In genomic region chr14:21098134-21098891, GRCh38 we compare ENCODE assay signal across 8 cellular contexts. TPM values are rescaled to one million over a fixed set of nuclear protein-coding genes. Genes with fewer than 3 reads are reported as not detected.
A peak's percentile ranks its signal among the peaks of the same experiment; 100 is the strongest.
DNase-seq lines count a peak whose midpoint lies in the region; ATAC-seq and TF ChIP-seq lines count a peak whose summit lies in the region.

ZNF219 (minus strand) TSS chr14:21098655; CDS start chr14:21093591, 5,064 bp downstream.

- DNase-seq in G401 (ENCODE audit: low spot score) (peak; percentile 71), NB4 (ENCODE audit: low read depth) (peak; percentile 60), epithelial cell of proximal tubule (ENCODE audit: low read depth) (no peak), mesenteric fat pad (ENCODE audit: low spot score) (no peak), substantia nigra (lab: John Stamatoyannopoulos, UW) (peak in 31 of 49 donors; percentile 17 to 79 (median 42)), SIG-M5 treated with dmso at 0.1 percent for 504 hours (lab: John Stamatoyannopoulos, UW; ENCODE audit: unreplicated experiment) (no peak)
- DNase-seq in activated CD8-positive, alpha-beta memory T cell treated with anti-CD3 and anti-CD28 coated beads, Interleukin-2, amount 10 ng/mL, durations not matched to agents 7 days and 5 days: no peak

- H3K36me3 Mint-ChIP-seq in activated CD8-positive, alpha-beta memory T cell treated with anti-CD3 and anti-CD28 coated beads, Interleukin-2, amount 10 ng/mL, durations not matched to agents 7 days and 5 days: peaks cover 2% of the 10 kb centered on the region

- TF ChIP-seq POLR2A in NB4 (IDR thresholded peaks at IDR 0.05; ENCODE audit: extremely low read depth, insufficient read length): no peak

- peak; percentile 56 for ATAC-seq in activated CD8-positive, alpha-beta memory T cell treated with anti-CD3 and anti-CD28 coated beads, Interleukin-2, amount 10 ng/mL, durations not matched to agents 7 days and 5 days
- no peak for ATAC-seq in GM18867 (IDR thresholded peaks at IDR 0.05; ENCODE audit: unreplicated experiment)

- H3K27ac Mint-ChIP-seq in activated CD8-positive, alpha-beta memory T cell treated with anti-CD3 and anti-CD28 coated beads, Interleukin-2, amount 10 ng/mL, durations not matched to agents 7 days and 5 days: peak within 1 kb of the TSS; percentile 8

- no peaks in the 10 kb centered on the region for H3K9me3 Mint-ChIP-seq in activated CD8-positive, alpha-beta memory T cell treated with anti-CD3 and anti-CD28 coated beads, Interleukin-2, amount 10 ng/mL, durations not matched to agents 7 days and 5 days (ENCODE audit: low read depth)

- H3K27me3 Mint-ChIP-seq in activated CD8-positive, alpha-beta memory T cell treated with anti-CD3 and anti-CD28 coated beads, Interleukin-2, amount 10 ng/mL, durations not matched to agents 7 days and 5 days: peaks cover 21% of the 10 kb centered on the region

- in situ Hi-C loops in G401 (cut with HindIII; ENCODE audit: low sequenced_read_pairs): no loop called here

- H3K4me3 Mint-ChIP-seq in activated CD8-positive, alpha-beta memory T cell treated with anti-CD3 and anti-CD28 coated beads, Interleukin-2, amount 10 ng/mL, durations not matched to agents 7 days and 5 days: peak within 1 kb of the TSS; percentile 73

- H3K4me3 ChIP-seq in NB4 (ENCODE audit: low read depth, low read length): peak within 1 kb of the TSS; percentile 67
- peak within 1 kb of the TSS; percentile 57 for H3K4me3 ChIP-seq in epithelial cell of proximal tubule (ENCODE audit: low read depth, low read length)

- TF ChIP-seq CTCF in NB4 (IDR thresholded peaks at IDR 0.05; ENCODE audit: low read depth, low read length) (no peak), epithelial cell of proximal tubule (conservative IDR thresholded peaks at IDR 0.05; ENCODE audit: low read depth, low read length) (no peak)

- peaks cover 34% of the 10 kb centered on the region for H3K4me1 Mint-ChIP-seq in activated CD8-positive, alpha-beta memory T cell treated with anti-CD3 and anti-CD28 coated beads, Interleukin-2, amount 10 ng/mL, durations not matched to agents 7 days and 5 days

- CTCF ChIA-PET in activated CD8-positive, alpha-beta memory T cell treated with anti-CD3 and anti-CD28 coated beads, Interleukin-2, amount 10 ng/mL, durations not matched to agents 7 days and 5 days (lab: Charles Lee): interaction anchor here (0.6 to 7.8 kb wide), 6 partner anchors 9 to 83 kb away, joined by 3 to 170 read pairs (median 6); partner anchors contain the start of gene ARHGEF40

- H3K27ac ChIP-seq in substantia nigra (ENCODE audit: low read depth, low read length, poor library complexity, severe bottlenecking): peak within 1 kb of the TSS; percentile 80

RNA-seq across cellular contexts. Expression of gene ZNF219, which starts in this region (rescaled TPM):
- total RNA-seq in G401 (2014; rRNA removed; shearing (Covaris generic)): 29.4 and 45.8 TPM in 2 replicates
- total RNA-seq in activated CD8-positive, alpha-beta memory T cell treated with anti-CD3 and anti-CD28 coated beads, Interleukin-2, amount 10 ng/mL, durations not matched to agents 7 days and 5 days: 1 to 10 TPM; 5.8 to 5.9 TPM
- total RNA-seq in epithelial cell of proximal tubule: 11.2 and 18.6 TPM in 2 replicates
- 80.6 TPM for total RNA-seq in mesenteric fat pad

Comparison
In these comparisons a context has a peak if more than half of its experiments do, and no peak if none do; other contexts are left out.
1. DNase-seq: peak in G401 (single experiment), NB4 (single experiment) and substantia nigra (31 of 49); none in activated CD8-positive, alpha-beta memory T cell treated with anti-CD3 and anti-CD28 coated beads, Interleukin-2, amount 10 ng/mL, durations not matched to agents 7 days and 5 days (single experiment), epithelial cell of proximal tubule (single experiment), mesenteric fat pad (single experiment) and SIG-M5 treated with dmso at 0.1 percent for 504 hours (single experiment).